ENCODE assay signal across 1 cellular context in the genomic region with DNA sequence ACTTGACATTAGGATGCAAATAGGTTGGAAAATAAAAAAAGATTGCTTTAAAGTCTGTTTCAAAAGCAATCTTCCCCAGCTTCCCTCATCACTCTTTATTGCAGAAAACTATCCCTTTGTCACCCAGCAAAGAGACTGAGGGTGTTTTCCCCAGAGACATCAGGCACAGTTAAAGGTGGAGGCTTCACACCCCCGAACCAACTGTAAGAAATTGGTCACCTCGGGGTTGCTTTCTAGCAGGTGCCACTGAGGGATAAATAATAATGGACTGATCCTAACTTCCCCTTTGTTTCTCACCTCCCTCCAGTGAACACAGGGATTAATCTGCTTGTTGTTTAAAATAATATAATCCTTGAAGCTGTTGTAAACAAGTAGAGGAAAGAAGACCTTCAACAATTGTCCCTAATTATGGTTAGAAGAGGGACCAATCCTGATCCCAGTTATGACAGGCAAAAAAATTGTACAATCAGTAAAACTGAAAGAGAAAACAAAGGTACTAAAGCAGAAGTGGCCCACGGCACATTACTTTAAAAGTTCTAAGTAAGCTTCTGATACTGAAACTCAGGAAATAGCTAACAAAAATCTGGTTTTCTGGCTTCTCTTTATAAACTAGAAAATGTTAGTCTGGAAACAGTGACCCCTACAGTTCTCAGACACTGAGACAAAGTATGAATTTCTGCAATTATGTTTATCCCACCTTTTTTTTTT.
TF ChIP-seq lines count a peak whose summit lies in the region.

No MANE protein-coding gene starts in this region.

TF ChIP-seq in A549, 52 proteins besides CTCF, POLR2A, EP300 and RAD21 (continued from another document):
- TF ChIP-seq, protein P1, sequence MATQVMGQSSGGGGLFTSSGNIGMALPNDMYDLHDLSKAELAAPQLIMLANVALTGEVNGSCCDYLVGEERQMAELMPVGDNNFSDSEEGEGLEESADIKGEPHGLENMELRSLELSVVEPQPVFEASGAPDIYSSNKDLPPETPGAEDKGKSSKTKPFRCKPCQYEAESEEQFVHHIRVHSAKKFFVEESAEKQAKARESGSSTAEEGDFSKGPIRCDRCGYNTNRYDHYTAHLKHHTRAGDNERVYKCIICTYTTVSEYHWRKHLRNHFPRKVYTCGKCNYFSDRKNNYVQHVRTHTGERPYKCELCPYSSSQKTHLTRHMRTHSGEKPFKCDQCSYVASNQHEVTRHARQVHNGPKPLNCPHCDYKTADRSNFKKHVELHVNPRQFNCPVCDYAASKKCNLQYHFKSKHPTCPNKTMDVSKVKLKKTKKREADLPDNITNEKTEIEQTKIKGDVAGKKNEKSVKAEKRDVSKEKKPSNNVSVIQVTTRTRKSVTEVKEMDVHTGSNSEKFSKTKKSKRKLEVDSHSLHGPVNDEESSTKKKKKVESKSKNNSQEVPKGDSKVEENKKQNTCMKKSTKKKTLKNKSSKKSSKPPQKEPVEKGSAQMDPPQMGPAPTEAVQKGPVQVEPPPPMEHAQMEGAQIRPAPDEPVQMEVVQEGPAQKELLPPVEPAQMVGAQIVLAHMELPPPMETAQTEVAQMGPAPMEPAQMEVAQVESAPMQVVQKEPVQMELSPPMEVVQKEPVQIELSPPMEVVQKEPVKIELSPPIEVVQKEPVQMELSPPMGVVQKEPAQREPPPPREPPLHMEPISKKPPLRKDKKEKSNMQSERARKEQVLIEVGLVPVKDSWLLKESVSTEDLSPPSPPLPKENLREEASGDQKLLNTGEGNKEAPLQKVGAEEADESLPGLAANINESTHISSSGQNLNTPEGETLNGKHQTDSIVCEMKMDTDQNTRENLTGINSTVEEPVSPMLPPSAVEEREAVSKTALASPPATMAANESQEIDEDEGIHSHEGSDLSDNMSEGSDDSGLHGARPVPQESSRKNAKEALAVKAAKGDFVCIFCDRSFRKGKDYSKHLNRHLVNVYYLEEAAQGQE (IDR thresholded peaks at IDR 0.05), result no peak
- TF ChIP-seq, protein P2, sequence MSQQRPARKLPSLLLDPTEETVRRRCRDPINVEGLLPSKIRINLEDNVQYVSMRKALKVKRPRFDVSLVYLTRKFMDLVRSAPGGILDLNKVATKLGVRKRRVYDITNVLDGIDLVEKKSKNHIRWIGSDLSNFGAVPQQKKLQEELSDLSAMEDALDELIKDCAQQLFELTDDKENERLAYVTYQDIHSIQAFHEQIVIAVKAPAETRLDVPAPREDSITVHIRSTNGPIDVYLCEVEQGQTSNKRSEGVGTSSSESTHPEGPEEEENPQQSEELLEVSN (IDR thresholded peaks at IDR 0.05; ENCODE audit: borderline replicate concordance, low read depth), result no peak
TF ChIP-seq in A549: peak in this region for 0.
